ENCODE assay signal across 20 cellular contexts in the genomic region with DNA sequence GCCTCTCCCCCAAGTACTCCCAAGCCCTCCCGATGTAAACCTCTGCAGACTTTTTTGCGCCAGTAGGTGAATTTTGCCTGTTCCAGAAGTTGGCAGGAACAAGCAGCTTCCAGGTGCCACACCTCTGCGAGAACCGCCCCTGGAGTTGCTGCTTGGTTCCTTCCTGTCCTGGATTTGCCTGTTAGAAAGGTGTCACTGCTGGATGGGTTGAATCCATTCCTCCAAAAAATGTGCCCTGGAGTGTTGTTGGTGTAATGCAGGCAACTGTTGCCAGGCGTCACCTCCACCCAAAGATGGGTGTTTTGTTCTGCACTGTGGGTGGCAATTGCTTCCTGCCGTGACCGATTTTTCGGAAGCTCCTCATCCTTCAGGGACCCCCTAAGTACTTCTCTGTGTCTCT. TPM values are rescaled to one million over a fixed set of nuclear protein-coding genes. Genes with fewer than 3 reads are reported as not detected.
DNase-seq lines count a peak whose midpoint lies in the region; ATAC-seq, FAIRE-seq and TF ChIP-seq lines count a peak whose summit lies in the region.
"Had no signal": no experiment of that assay in that cellular context is flagged by ENCODE, and none has a peak within 500 bp of the region (broad histone marks: within the 10 kb centered on the region; RNA-seq: fewer than 3 reads in every experiment).

No MANE protein-coding gene starts in this region.

- intact Hi-C loops in K562 (cut with micrococcal nuclease), result loop anchor here (5.0 kb wide), 1 partner anchor 41 kb away; a partner anchor contains a TSS
- intact Hi-C loops in left colon (cut with DNase I, micrococcal nuclease), result loop anchor here in 1 of 2 donors (5.0 kb wide), 1 partner anchor 66 kb away; no protein-coding TSS in a partner anchor
- intact Hi-C loops in sciatic nerve (cut with DNase I), result loop anchor here (5.0 kb wide), 1 partner anchor 66 kb away; no protein-coding TSS in a partner anchor

- ATAC-seq in K562 (no peak), left colon (peak; percentile 50), sciatic nerve (no peak)
- ATAC-seq: activated naive CD8-positive, alpha-beta T cell treated with anti-CD3 and anti-CD28 coated beads, Interleukin-2, amount 50 U/mL, for 24 hours; right lobe of liver had no signal

- no peak overlapping the region for H3K4me2 ChIP-seq in K562 (ENCODE audit: insufficient read depth, low read length)

- FAIRE-seq in K562 (lab: Jason Lieb, UNC), result no peak

- H3K9ac ChIP-seq in K562 (ENCODE audit: insufficient read depth in 1 of 2, low read depth in 2 of 2, low read length in 2 of 2), result no peak overlapping the region; a peak in 1 of 4 replicates

- H4K20me1 ChIP-seq in K562 (replicated peaks; ENCODE audit: control insufficient read depth, insufficient read depth, low read length), result no peaks in the 10 kb centered on the region

- H3K4me1 ChIP-seq in BE2C (no peaks in the 10 kb centered on the region; the same call in 1 of the 2 replicates), K562 (replicated peaks in 1 of 2; ENCODE audit: control insufficient read depth in 2 of 2, insufficient read depth in 2 of 2, low read length in 2 of 2) (peaks cover 3 to 22% of the 10 kb centered on the region in 2 experiments; a peak in 4 of 5 replicates)

- POLR2A ChIA-PET in K562 (lab: Yijun Ruan, JAX), result no interaction called here

- H3K27me3 ChIP-seq in BE2C (peaks cover 9% of the 10 kb centered on the region), H7 (ENCODE audit: control insufficient read depth, insufficient read depth, low read length) (no peaks in the 10 kb centered on the region), K562 (ENCODE audit: control insufficient read depth in 2 of 2, insufficient read depth in 2 of 2, low read length in 2 of 2) (no peaks in the 10 kb centered on the region)
- H3K27me3 ChIP-seq: right lobe of liver had no signal

- H3K4me3 ChIP-seq in BE2C (ENCODE audit: low read depth, low read length) (no peak overlapping the region), H7 (ENCODE audit: insufficient read depth, low read depth, low read length) (no peak overlapping the region), K562 (no peak overlapping the region)
- H3K4me3 ChIP-seq: right lobe of liver had no signal

- no TSS peak for BruUV-seq in K562 (replicated peaks; lab: Mats Ljungman, UMichigan)

- H3K9me3 ChIP-seq in BE2C, result no peaks in the 10 kb centered on the region
- no peaks in the 10 kb centered on the region for H3K9me3 ChIP-seq in K562 (replicated peaks; ENCODE audit: control insufficient read depth, insufficient read depth, low read depth, low read length)
- H3K9me3 ChIP-seq: right lobe of liver had no signal

- no peak for DNase-seq in BE2C
- DNase-seq in H7, result peak; percentile 73
- no peak for DNase-seq in K562 (ENCODE audit: extremely low read depth in 1 of 4, low spot score in 3 of 4)
- DNase-seq in left colon, result peak; percentile 49 to 53
- DNase-seq in GM20000 (ENCODE audit: low spot score), result no peak
- DNase-seq in sciatic nerve (ENCODE audit: low spot score), result no peak
- DNase-seq in DMS153 (lab: John Stamatoyannopoulos, UW), result no peak
- DNase-seq in NCI-H446 treated with DMSO at 0.1 percent for 48 hours (lab: John Stamatoyannopoulos, UW), result no peak
- DNase-seq: activated CD4-positive, alpha-beta T cell treated with anti-CD3 and anti-CD28 coated beads for 4 hours; activated naive CD8-positive, alpha-beta T cell treated with anti-CD3 and anti-CD28 coated beads, Interleukin-2, amount 50 U/mL, for 24 hours; central memory CD4-positive, alpha-beta T cell; DND-41; NCI-H1930; NCI-H774; right lobe of liver; Right ventricle myocardium superior; stimulated activated CD4-positive, alpha-beta T cell treated with anti-CD3 and anti-CD28 coated beads, Interleukin-2, amount 100 ng/mL, for 24 hours; T-helper 9 cell had no signal

- TF ChIP-seq RAD21 in K562 (CRISPR knock-in tag; conservative IDR thresholded peaks at IDR 0.05 in 1 of 2, IDR thresholded peaks at IDR 0.05 in 1 of 2), result no peak

- no peak for TF ChIP-seq EP300 in K562 (IDR thresholded peaks at IDR 0.05; ENCODE audit: low read length)

- H3K27ac ChIP-seq in K562 (ENCODE audit: extremely low read depth, low read depth, low read length), result no peak overlapping the region
- H3K27ac ChIP-seq: C4-2B, right lobe of liver had no signal

- CTCF ChIA-PET in K562 (lab: Yijun Ruan, JAX; ENCODE audit: low intra/inter-chr PET ratio), result no interaction called here

- TF ChIP-seq CTCF in BE2C (IDR thresholded peaks at IDR 0.05; ENCODE audit: low read depth, low read length) (0 out of 2 replicates have a peak, but pooled peaks have one; percentile 2), K562 (IDR thresholded peaks at IDR 0.05 in 2 of 3, conservative IDR thresholded peaks at IDR 0.05 in 1 of 3; ENCODE audit: insufficient read depth in 2 of 3, low read depth in 1 of 3, low read length in 3 of 3) (no peak), GM20000 (IDR thresholded peaks at IDR 0.05; ENCODE audit: extremely low read depth, missing control alignments) (no peak)

- no peak for TF ChIP-seq POLR2A in K562 (conservative IDR thresholded peaks at IDR 0.05)

- H2AFZ ChIP-seq in K562 (ENCODE audit: low read depth, low read length), result no peak overlapping the region

- peaks cover 23% of the 10 kb centered on the region for H3K79me2 ChIP-seq in K562 (ENCODE audit: control insufficient read depth, insufficient read depth, low read length)

- in situ Hi-C loops in K562 (cut with MboI), result no loop called here

- 93% methylated on average over 8 of the region's 8 CpGs for WGBS in K562 (ENCODE audit: insufficient coverage, low coverage, missing lambda C conversion rate)

- H3K9me1 ChIP-seq in K562 (ENCODE audit: control insufficient read depth, insufficient read depth, low read length), result no peaks in the 10 kb centered on the region

- no peaks in the 10 kb centered on the region for H3K36me3 ChIP-seq in BE2C
- H3K36me3 ChIP-seq in H7 (replicated peaks; ENCODE audit: control insufficient read depth, insufficient read depth, low read length), result no peaks in the 10 kb centered on the region
- H3K36me3 ChIP-seq in K562 (ENCODE audit: control insufficient read depth, insufficient read depth, low read length), result peaks cover 62% of the 10 kb centered on the region

RNA-seq across cellular contexts. Expression of a gene that starts 5.7 kb away (rescaled TPM):
- polyA plus RNA-seq in BE2C (2012; ENCODE audit: insufficient read depth, insufficient read length, low read depth), result 3.2 TPM
- 11.5 and 13.6 TPM in 2 replicates for total RNA-seq in H7 (2014; rRNA removed; shearing (Covaris generic))
- 44.2 and 152 TPM in 2 replicates for total RNA-seq in K562 (2011; cell fraction: chromatin; rRNA removed; ENCODE audit: low replicate concordance)
- 93.0 and 102 TPM in 2 replicates for total RNA-seq in K562 (2011; cell fraction: nucleolus; rRNA removed)
- total RNA-seq in K562 (2011; cell fraction: nucleoplasm; rRNA removed), result 67.2 and 79.3 TPM in 2 replicates
- total RNA-seq in K562 (2014; rRNA removed), result 29.5 and 33.8 TPM in 2 replicates
- 32.2 and 33.5 TPM in 2 replicates for total RNA-seq in K562 (2014; rRNA removed; fragmentation: Illumina TruSeq; extraction: Trizol)
- total RNA-seq in K562 (2015; rRNA removed; fragmentation: Illumina TruSeq; extraction: Trizol), result 37.3 and 38.5 TPM in 2 replicates
- 61.7 and 69.6 TPM in 2 replicates for total RNA-seq in K562 (2021)
- 37.8 and 43.0 TPM in 2 replicates for polyA plus RNA-seq in K562 (2011; rRNA removed)
- polyA plus RNA-seq in K562 (2011; cell fraction: cytosol; rRNA removed), result 33.8 and 35.3 TPM in 2 replicates
- 40.8 and 54.8 TPM in 2 replicates for polyA plus RNA-seq in K562 (2011; cell fraction: nucleus; rRNA removed)
- 28.3 and 41.7 TPM in 2 replicates for polyA plus RNA-seq in K562 (2012)
- polyA plus RNA-seq in K562 (2014; fragmentation: Illumina TruSeq; extraction: Trizol), result 36.1 and 36.4 TPM in 2 replicates
- polyA plus RNA-seq in K562 (2014; fragmentation: Nextera tagmentation; extraction: Ambion mirVana), result 10 to 100 TPM in 1 of 2 experiments, 1 to 10 TPM in 1; 10.0 to 13.4 TPM
- polyA plus RNA-seq in K562 (2014; rRNA removed), result 32.1 and 33.5 TPM in 2 replicates
- 49.2 and 73.9 TPM in 2 replicates for polyA minus RNA-seq in K562 (2011; rRNA and poly(A)+ RNA removed)
- polyA minus RNA-seq in K562 (2011; cell fraction: cytosol; rRNA and poly(A)+ RNA removed), result 39.5 and 43.2 TPM in 2 replicates
- 33.0 and 37.7 TPM in 2 replicates for polyA minus RNA-seq in K562 (2011; cell fraction: nucleus; rRNA and poly(A)+ RNA removed)
- 100 to 1,000 TPM; 105 to 109 TPM for total RNA-seq in left colon
- 49.6 TPM for total RNA-seq in sciatic nerve

RNA-seq across cellular contexts. Expression of a gene that starts 23.2 kb away (rescaled TPM):
- polyA plus RNA-seq in BE2C (2012; ENCODE audit: insufficient read depth, insufficient read length, low read depth), result 534 TPM
- 787 and 838 TPM in 2 replicates for total RNA-seq in H7 (2014; rRNA removed; shearing (Covaris generic))
- 34.5 and 96.0 TPM in 2 replicates for total RNA-seq in K562 (2011; cell fraction: chromatin; rRNA removed; ENCODE audit: low replicate concordance)
- 110 and 120 TPM in 2 replicates for total RNA-seq in K562 (2011; cell fraction: nucleolus; rRNA removed)
- 70.1 and 74.1 TPM in 2 replicates for total RNA-seq in K562 (2011; cell fraction: nucleoplasm; rRNA removed)
- 763 and 822 TPM in 2 replicates for total RNA-seq in K562 (2014; rRNA removed)
- 202 and 208 TPM in 2 replicates for total RNA-seq in K562 (2014; rRNA removed; fragmentation: Illumina TruSeq; extraction: Trizol)
- total RNA-seq in K562 (2015; rRNA removed; fragmentation: Illumina TruSeq; extraction: Trizol), result 273 and 275 TPM in 2 replicates
- total RNA-seq in K562 (2021), result 362 and 385 TPM in 2 replicates
- polyA plus RNA-seq in K562 (2011; rRNA removed), result 188 and 201 TPM in 2 replicates
- 294 and 432 TPM in 2 replicates for polyA plus RNA-seq in K562 (2011; cell fraction: cytosol; rRNA removed)
- polyA plus RNA-seq in K562 (2011; cell fraction: nucleus; rRNA removed), result 206 and 249 TPM in 2 replicates
- polyA plus RNA-seq in K562 (2012), result 245 and 279 TPM in 2 replicates
- 126 and 203 TPM in 2 replicates for polyA plus RNA-seq in K562 (2014; fragmentation: Illumina TruSeq; extraction: Trizol)
- 10 to 100 TPM; 11.9 to 29.7 TPM for polyA plus RNA-seq in K562 (2014; fragmentation: Nextera tagmentation; extraction: Ambion mirVana)
- polyA plus RNA-seq in K562 (2014; rRNA removed), result 674 and 746 TPM in 2 replicates
- polyA minus RNA-seq in K562 (2011; rRNA and poly(A)+ RNA removed), result 38.4 and 39.9 TPM in 2 replicates
- polyA minus RNA-seq in K562 (2011; cell fraction: cytosol; rRNA and poly(A)+ RNA removed), result 64.5 and 67.5 TPM in 2 replicates
- polyA minus RNA-seq in K562 (2011; cell fraction: nucleus; rRNA and poly(A)+ RNA removed), result 48.1 and 57.9 TPM in 2 replicates
- 100 to 1,000 TPM; 106 to 148 TPM for total RNA-seq in left colon
- 45.7 TPM for total RNA-seq in sciatic nerve

RNA-seq across cellular contexts. Expression of a gene that starts 39.9 kb away (rescaled TPM):
- 492 TPM for polyA plus RNA-seq in BE2C (2012; ENCODE audit: insufficient read depth, insufficient read length, low read depth)
- total RNA-seq in H7 (2014; rRNA removed; shearing (Covaris generic)), result 0.30 and 1.4 TPM in 2 replicates
- total RNA-seq in K562 (2011; cell fraction: chromatin; rRNA removed; ENCODE audit: low replicate concordance), result 25.1 and 116 TPM in 2 replicates
- 214 and 262 TPM in 2 replicates for total RNA-seq in K562 (2011; cell fraction: nucleolus; rRNA removed)
- 94.6 and 109 TPM in 2 replicates for total RNA-seq in K562 (2011; cell fraction: nucleoplasm; rRNA removed)
- total RNA-seq in K562 (2014; rRNA removed) (78.0 and 82.4 TPM in 2 replicates), K562 (2014; rRNA removed; fragmentation: Illumina TruSeq; extraction: Trizol) (7.3 TPM in 2 replicates), K562 (2015; rRNA removed; fragmentation: Illumina TruSeq; extraction: Trizol) (10.1 and 11.0 TPM in 2 replicates), K562 (2021) (69.8 and 74.5 TPM in 2 replicates), left colon (10 to 100 TPM; 32.2 to 87.6 TPM), sciatic nerve (8.3 TPM)
- polyA plus RNA-seq in K562 (2011; rRNA removed) (12.5 TPM in 2 replicates), K562 (2014; fragmentation: Illumina TruSeq; extraction: Trizol) (19.3 and 47.1 TPM in 2 replicates), K562 (2014; fragmentation: Nextera tagmentation; extraction: Ambion mirVana) (1 to 10 TPM; 2.3 to 2.9 TPM), K562 (2014; rRNA removed) (57.2 and 67.4 TPM in 2 replicates)
- 31.8 and 127 TPM in 2 replicates for polyA plus RNA-seq in K562 (2011; cell fraction: cytosol; rRNA removed)
- 21.6 and 59.4 TPM in 2 replicates for polyA plus RNA-seq in K562 (2011; cell fraction: nucleus; rRNA removed)
- polyA plus RNA-seq in K562 (2012), result 50.1 and 369 TPM in 2 replicates
- polyA minus RNA-seq in K562 (2011; rRNA and poly(A)+ RNA removed), result 2.4 and 5.6 TPM in 2 replicates
- 31.8 and 32.2 TPM in 2 replicates for polyA minus RNA-seq in K562 (2011; cell fraction: cytosol; rRNA and poly(A)+ RNA removed)
- 18.5 and 24.2 TPM in 2 replicates for polyA minus RNA-seq in K562 (2011; cell fraction: nucleus; rRNA and poly(A)+ RNA removed)

RNA-seq across cellular contexts. Expression of a gene that starts 51.3 kb away (rescaled TPM):
- polyA plus RNA-seq in BE2C (2012; ENCODE audit: insufficient read depth, insufficient read length, low read depth), result not detected
- 0.76 TPM in 1 of 2 replicates, not detected in the other for total RNA-seq in H7 (2014; rRNA removed; shearing (Covaris generic))
- total RNA-seq in K562 (2011; cell fraction: chromatin; rRNA removed; ENCODE audit: low replicate concordance), result 0.25 TPM in 1 of 2 replicates, not detected in the other
- total RNA-seq in K562 (2011; cell fraction: nucleolus; rRNA removed), result 0.39 and 0.50 TPM in 2 replicates
- 0.22 TPM in 1 of 2 replicates, not detected in the other for total RNA-seq in K562 (2011; cell fraction: nucleoplasm; rRNA removed)
- 0.18 and 0.29 TPM in 2 replicates for total RNA-seq in K562 (2014; rRNA removed)
- total RNA-seq in K562 (2014; rRNA removed; fragmentation: Illumina TruSeq; extraction: Trizol), result 0.07 TPM in 1 of 2 replicates, not detected in the other
- total RNA-seq in K562 (2015; rRNA removed; fragmentation: Illumina TruSeq; extraction: Trizol), result 0.30 and 0.36 TPM in 2 replicates
- total RNA-seq in K562 (2021), result 0.09 and 0.22 TPM in 2 replicates
- 0.10 and 0.42 TPM in 2 replicates for polyA plus RNA-seq in K562 (2011; rRNA removed)
- polyA plus RNA-seq in K562 (2011; cell fraction: cytosol; rRNA removed), result 0.31 and 0.41 TPM in 2 replicates
- 0.20 and 0.53 TPM in 2 replicates for polyA plus RNA-seq in K562 (2011; cell fraction: nucleus; rRNA removed)
- polyA plus RNA-seq in K562 (2012), result 0.33 and 1.1 TPM in 2 replicates
- polyA plus RNA-seq in K562 (2014; fragmentation: Illumina TruSeq; extraction: Trizol), result 0.10 and 0.25 TPM in 2 replicates
- polyA plus RNA-seq in K562 (2014; fragmentation: Nextera tagmentation; extraction: Ambion mirVana), result not detected
- 0.08 TPM in 1 of 2 replicates, not detected in the other for polyA plus RNA-seq in K562 (2014; rRNA removed)
- polyA minus RNA-seq in K562 (2011; rRNA and poly(A)+ RNA removed), result 0.11 and 0.18 TPM in 2 replicates
- 0.57 and 1.1 TPM in 2 replicates for polyA minus RNA-seq in K562 (2011; cell fraction: cytosol; rRNA and poly(A)+ RNA removed)
- polyA minus RNA-seq in K562 (2011; cell fraction: nucleus; rRNA and poly(A)+ RNA removed), result 0.13 and 0.67 TPM in 2 replicates
- 1 to 10 TPM in 1 of 2 donors, under 1 TPM in 1; 0.79 to 5.1 TPM for total RNA-seq in left colon
- 8.2 TPM for total RNA-seq in sciatic nerve
- total RNA-seq: lung microvascular endothelial cell had no signal

Comparison
In these comparisons a context has a peak if more than half of its experiments do, and no peak if none do; other contexts are left out.
1. DNase-seq: peak in H7 (single experiment) and left colon (2 of 2); none in BE2C (single experiment), K562 (0 of 4), GM20000 (single experiment), sciatic nerve (single experiment), DMS153 (single experiment) and NCI-H446 treated with DMSO at 0.1 percent for 48 hours (single experiment).